1 cellular context compared by ENCODE assay signal in genomic region chr6:144110210-144110609, GRCh38.
TF ChIP-seq lines count a peak whose summit lies in the region.

No MANE protein-coding gene starts in this region.

TF ChIP-seq in GM23338, 12 proteins besides CTCF, POLR2A, EP300 and RAD21 (continued from another document):
- TF ChIP-seq, protein P1, sequence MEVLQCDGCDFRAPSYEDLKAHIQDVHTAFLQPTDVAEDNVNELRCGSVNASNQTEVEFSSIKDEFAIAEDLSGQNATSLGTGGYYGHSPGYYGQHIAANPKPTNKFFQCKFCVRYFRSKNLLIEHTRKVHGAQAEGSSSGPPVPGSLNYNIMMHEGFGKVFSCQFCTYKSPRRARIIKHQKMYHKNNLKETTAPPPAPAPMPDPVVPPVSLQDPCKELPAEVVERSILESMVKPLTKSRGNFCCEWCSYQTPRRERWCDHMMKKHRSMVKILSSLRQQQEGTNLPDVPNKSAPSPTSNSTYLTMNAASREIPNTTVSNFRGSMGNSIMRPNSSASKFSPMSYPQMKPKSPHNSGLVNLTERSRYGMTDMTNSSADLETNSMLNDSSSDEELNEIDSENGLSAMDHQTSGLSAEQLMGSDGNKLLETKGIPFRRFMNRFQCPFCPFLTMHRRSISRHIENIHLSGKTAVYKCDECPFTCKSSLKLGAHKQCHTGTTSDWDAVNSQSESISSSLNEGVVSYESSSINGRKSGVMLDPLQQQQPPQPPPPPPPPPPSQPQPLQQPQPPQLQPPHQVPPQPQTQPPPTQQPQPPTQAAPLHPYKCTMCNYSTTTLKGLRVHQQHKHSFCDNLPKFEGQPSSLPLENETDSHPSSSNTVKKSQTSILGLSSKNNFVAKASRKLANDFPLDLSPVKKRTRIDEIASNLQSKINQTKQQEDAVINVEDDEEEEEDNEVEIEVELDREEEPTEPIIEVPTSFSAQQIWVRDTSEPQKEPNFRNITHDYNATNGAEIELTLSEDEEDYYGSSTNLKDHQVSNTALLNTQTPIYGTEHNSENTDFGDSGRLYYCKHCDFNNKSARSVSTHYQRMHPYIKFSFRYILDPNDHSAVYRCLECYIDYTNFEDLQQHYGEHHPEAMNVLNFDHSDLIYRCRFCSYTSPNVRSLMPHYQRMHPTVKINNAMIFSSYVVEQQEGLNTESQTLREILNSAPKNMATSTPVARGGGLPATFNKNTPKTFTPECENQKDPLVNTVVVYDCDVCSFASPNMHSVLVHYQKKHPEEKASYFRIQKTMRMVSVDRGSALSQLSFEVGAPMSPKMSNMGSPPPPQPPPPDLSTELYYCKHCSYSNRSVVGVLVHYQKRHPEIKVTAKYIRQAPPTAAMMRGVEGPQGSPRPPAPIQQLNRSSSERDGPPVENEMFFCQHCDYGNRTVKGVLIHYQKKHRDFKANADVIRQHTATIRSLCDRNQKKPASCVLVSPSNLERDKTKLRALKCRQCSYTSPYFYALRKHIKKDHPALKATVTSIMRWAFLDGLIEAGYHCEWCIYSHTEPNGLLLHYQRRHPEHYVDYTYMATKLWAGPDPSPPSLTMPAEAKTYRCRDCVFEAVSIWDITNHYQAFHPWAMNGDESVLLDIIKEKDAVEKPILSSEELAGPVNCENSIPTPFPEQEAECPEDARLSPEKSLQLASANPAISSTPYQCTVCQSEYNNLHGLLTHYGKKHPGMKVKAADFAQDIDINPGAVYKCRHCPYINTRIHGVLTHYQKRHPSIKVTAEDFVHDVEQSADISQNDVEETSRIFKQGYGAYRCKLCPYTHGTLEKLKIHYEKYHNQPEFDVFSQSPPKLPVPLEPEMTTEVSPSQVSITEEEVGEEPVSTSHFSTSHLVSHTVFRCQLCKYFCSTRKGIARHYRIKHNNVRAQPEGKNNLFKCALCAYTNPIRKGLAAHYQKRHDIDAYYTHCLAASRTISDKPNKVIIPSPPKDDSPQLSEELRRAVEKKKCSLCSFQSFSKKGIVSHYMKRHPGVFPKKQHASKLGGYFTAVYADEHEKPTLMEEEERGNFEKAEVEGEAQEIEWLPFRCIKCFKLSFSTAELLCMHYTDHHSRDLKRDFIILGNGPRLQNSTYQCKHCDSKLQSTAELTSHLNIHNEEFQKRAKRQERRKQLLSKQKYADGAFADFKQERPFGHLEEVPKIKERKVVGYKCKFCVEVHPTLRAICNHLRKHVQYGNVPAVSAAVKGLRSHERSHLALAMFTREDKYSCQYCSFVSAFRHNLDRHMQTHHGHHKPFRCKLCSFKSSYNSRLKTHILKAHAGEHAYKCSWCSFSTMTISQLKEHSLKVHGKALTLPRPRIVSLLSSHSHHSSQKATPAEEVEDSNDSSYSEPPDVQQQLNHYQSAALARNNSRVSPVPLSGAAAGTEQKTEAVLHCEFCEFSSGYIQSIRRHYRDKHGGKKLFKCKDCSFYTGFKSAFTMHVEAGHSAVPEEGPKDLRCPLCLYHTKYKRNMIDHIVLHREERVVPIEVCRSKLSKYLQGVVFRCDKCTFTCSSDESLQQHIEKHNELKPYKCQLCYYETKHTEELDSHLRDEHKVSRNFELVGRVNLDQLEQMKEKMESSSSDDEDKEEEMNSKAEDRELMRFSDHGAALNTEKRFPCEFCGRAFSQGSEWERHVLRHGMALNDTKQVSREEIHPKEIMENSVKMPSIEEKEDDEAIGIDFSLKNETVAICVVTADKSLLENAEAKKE (CRISPR knock-in tag; IDR thresholded peaks at IDR 0.05), result no peak
- no peak for TF ChIP-seq ZNF114 (CRISPR knock-in tag; IDR thresholded peaks at IDR 0.05)
- TF ChIP-seq ZNF331 (CRISPR knock-in tag; IDR thresholded peaks at IDR 0.05; ENCODE audit: low read depth), result no peak
- no peak for TF ChIP-seq EZH2 (IDR thresholded peaks at IDR 0.05; ENCODE audit: low read depth, unreplicated experiment)
- no peak for TF ChIP-seq CREB1 (CRISPR knock-in tag; IDR thresholded peaks at IDR 0.05; ENCODE audit: low read depth)
- TF ChIP-seq, protein P2, sequence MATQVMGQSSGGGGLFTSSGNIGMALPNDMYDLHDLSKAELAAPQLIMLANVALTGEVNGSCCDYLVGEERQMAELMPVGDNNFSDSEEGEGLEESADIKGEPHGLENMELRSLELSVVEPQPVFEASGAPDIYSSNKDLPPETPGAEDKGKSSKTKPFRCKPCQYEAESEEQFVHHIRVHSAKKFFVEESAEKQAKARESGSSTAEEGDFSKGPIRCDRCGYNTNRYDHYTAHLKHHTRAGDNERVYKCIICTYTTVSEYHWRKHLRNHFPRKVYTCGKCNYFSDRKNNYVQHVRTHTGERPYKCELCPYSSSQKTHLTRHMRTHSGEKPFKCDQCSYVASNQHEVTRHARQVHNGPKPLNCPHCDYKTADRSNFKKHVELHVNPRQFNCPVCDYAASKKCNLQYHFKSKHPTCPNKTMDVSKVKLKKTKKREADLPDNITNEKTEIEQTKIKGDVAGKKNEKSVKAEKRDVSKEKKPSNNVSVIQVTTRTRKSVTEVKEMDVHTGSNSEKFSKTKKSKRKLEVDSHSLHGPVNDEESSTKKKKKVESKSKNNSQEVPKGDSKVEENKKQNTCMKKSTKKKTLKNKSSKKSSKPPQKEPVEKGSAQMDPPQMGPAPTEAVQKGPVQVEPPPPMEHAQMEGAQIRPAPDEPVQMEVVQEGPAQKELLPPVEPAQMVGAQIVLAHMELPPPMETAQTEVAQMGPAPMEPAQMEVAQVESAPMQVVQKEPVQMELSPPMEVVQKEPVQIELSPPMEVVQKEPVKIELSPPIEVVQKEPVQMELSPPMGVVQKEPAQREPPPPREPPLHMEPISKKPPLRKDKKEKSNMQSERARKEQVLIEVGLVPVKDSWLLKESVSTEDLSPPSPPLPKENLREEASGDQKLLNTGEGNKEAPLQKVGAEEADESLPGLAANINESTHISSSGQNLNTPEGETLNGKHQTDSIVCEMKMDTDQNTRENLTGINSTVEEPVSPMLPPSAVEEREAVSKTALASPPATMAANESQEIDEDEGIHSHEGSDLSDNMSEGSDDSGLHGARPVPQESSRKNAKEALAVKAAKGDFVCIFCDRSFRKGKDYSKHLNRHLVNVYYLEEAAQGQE (IDR thresholded peaks at IDR 0.05; ENCODE audit: unreplicated experiment), result no peak
